35 cellular contexts compared by ENCODE assay signal in the genomic region with DNA sequence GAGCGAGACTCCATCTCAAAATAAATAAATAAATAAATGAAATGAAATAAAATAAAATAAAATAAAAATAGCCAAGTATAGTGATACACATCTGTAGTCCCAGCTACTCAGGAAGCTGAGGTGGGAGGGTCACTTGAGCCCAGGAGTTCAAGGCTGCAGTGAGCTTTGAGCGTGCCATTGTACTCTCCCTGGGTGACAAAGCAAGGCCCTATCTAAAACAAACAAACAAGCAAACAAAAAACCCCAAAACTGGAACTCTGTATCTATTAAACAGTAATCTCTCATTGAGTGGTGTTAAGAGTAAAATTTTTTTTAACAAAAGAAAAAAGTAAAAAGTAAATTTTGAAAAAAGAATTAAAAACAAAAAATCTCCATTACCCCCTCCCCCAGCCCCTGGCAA.
"Had no signal": no experiment of that assay in that cellular context is flagged by ENCODE, and none has a peak within 500 bp of the region (broad histone marks: within the 10 kb centered on the region; RNA-seq: fewer than 3 reads in every experiment).

No MANE protein-coding gene starts in this region.

- DNase-seq: Kasumi-1, MG63, MM.1S, MV-4-11, NCI-H1048, NCI-H1092, NCI-H1092 treated with DMSO at 0.1 percent for 48 hours, NCI-H1105, NCI-H1105 treated with DMSO at 0.1 percent for 48 hours, NCI-H1417, NCI-H1417 treated with DMSO at 0.1 percent for 48 hours, NCI-H1436, NCI-H1436 treated with DMSO at 0.1 percent for 48 hours, NCI-H146, NCI-H1694, NCI-H1694 treated with DMSO at 0.1 percent for 48 hours, NCI-H187, NCI-H187 treated with DMSO at 0.1 percent for 48 hours, NCI-H1930, NCI-H2029, NCI-H2029 treated with DMSO at 0.1 percent for 48 hours, NCI-H2081, NCI-H2081 treated with DMSO at 0.1 percent for 48 hours, NCI-H2107, NCI-H2171, NCI-H2171 treated with DMSO at 0.1 percent for 48 hours, NCI-H2227 treated with DMSO at 0.1 percent for 48 hours, NCI-H226, NCI-H345, NCI-H446, NCI-H446 treated with DMSO at 0.1 percent for 48 hours, NCI-H510A, NCI-H510A treated with DMSO at 0.1 percent for 48 hours, NCI-H524, NCI-H524 treated with DMSO at 0.1 percent for 48 hours had no signal

- H3K36me3 ChIP-seq: MG63 had no signal

- H3K27me3 ChIP-seq: MG63 had no signal

- H3K9me3 ChIP-seq: MG63 had no signal

- H3K4me3 ChIP-seq: MG63 had no signal
